ENCODE assay signal across 8 cellular contexts in genomic region chr17:45316271-45317112, GRCh38. TPM values are rescaled to one million over a fixed set of nuclear protein-coding genes. Genes with fewer than 3 reads are reported as not detected.
DNase-seq lines count a peak whose midpoint lies in the region; ATAC-seq, FAIRE-seq and TF ChIP-seq lines count a peak whose summit lies in the region.

Gene MAP3K14 (minus strand): TSS chr17:45317020. CDS start chr17:45290745, 26,275 bp downstream.

- peaks cover 20% of the 10 kb centered on the region for H4K20me1 ChIP-seq in keratinocyte (ENCODE audit: control insufficient read depth, extremely low read depth, insufficient read depth, low read length)

- H2AFZ ChIP-seq in keratinocyte (ENCODE audit: control insufficient read depth, low read length) = peak within 1 kb of the TSS; percentile 32

- no peaks in the 10 kb centered on the region for H3K27me3 ChIP-seq in keratinocyte (ENCODE audit: control insufficient read depth, extremely low read depth, insufficient read depth, low read length)

- H3K27ac Mint-ChIP-seq in activated B cell treated with CpG ODN at 0.5 μM for 24 hours = peak within 1 kb of the TSS; percentile 99

- no peaks in the 10 kb centered on the region for H3K27me3 Mint-ChIP-seq in activated B cell treated with CpG ODN at 0.5 μM for 24 hours

- POLR2A ChIA-PET in activated B cell treated with CpG ODN at 0.5 μM for 24 hours (lab: Charles Lee) = interaction anchor here (0.5 to 9.5 kb wide), 35 partner anchors 10 to 2000 kb away, joined by 3 to 436 read pairs (median 6); partner anchors contain the start of genes FMNL1, HEXIM1 and HEXIM2

- H3K4me1 ChIP-seq in keratinocyte (ENCODE audit: control insufficient read depth, extremely low read depth, insufficient read depth, low read length) = peaks cover 84% of the 10 kb centered on the region

- H3K4me3 Mint-ChIP-seq in activated B cell treated with CpG ODN at 0.5 μM for 24 hours = peak within 1 kb of the TSS; percentile 94

- H3K9me3 ChIP-seq in keratinocyte (ENCODE audit: control insufficient read depth, low read depth, low read length) = no peaks in the 10 kb centered on the region

- peak within 1 kb of the TSS; percentile 85 to 92 (median 91) for H3K4me3 ChIP-seq in keratinocyte (ENCODE audit: control insufficient read depth in 2 of 3, extremely low read depth in 1 of 3, insufficient read depth in 2 of 3, low read depth in 1 of 3, low read length in 3 of 3)

- peak; percentile 24 for ATAC-seq in activated B cell treated with CpG ODN at 0.5 μM for 24 hours (ENCODE audit: low read depth)
- no peak for ATAC-seq in GM18909 (IDR thresholded peaks at IDR 0.05; ENCODE audit: poor library complexity, unreplicated experiment)

- peaks cover 58% of the 10 kb centered on the region for H3K4me1 Mint-ChIP-seq in activated B cell treated with CpG ODN at 0.5 μM for 24 hours

- H3K9ac ChIP-seq in keratinocyte (ENCODE audit: control insufficient read depth, extremely low read depth, insufficient read depth, low read length) = peak within 1 kb of the TSS; percentile 82

- CTCF ChIA-PET in activated B cell treated with CpG ODN at 0.5 μM for 24 hours (lab: Charles Lee) = interaction anchor here (0.7 to 5.8 kb wide), 21 partner anchors 9 to 168 kb away, joined by 3 to 66 read pairs (median 6); partner anchors contain the start of gene HEXIM1

- no peaks in the 10 kb centered on the region for H3K9me3 Mint-ChIP-seq in activated B cell treated with CpG ODN at 0.5 μM for 24 hours

- peak within 1 kb of the TSS; percentile 79 for H3K27ac ChIP-seq in keratinocyte (ENCODE audit: control insufficient read depth, insufficient read depth, low read length)

- no peak for TF ChIP-seq CTCF in activated B cell treated with CpG ODN at 0.5 μM for 24 hours (IDR thresholded peaks at IDR 0.05)
- TF ChIP-seq CTCF in keratinocyte (optimal IDR thresholded peaks at IDR 0.05 in 1 of 3, IDR thresholded peaks at IDR 0.05 in 1 of 3, conservative IDR thresholded peaks at IDR 0.05 in 1 of 3; ENCODE audit: extremely low read depth in 1 of 3, insufficient read depth in 2 of 3, low read length in 3 of 3) = peak in 1 of 3 experiments; percentile 9

- no peak for FAIRE-seq in keratinocyte (lab: Jason Lieb, UNC)

- H3K4me2 ChIP-seq in keratinocyte (ENCODE audit: control insufficient read depth, extremely low read depth, insufficient read depth, low read depth, low read length) = peak within 1 kb of the TSS; percentile 97

- peaks cover 51% of the 10 kb centered on the region for H3K79me2 ChIP-seq in keratinocyte (ENCODE audit: control insufficient read depth, insufficient read depth, low read length)

- dilution Hi-C loops in keratinocyte (cut with MboI; ENCODE audit: extremely low pct_ligation_motif_present, low sequenced_read_pairs) = no loop called here

- peaks cover 29% of the 10 kb centered on the region for H3K36me3 Mint-ChIP-seq in activated B cell treated with CpG ODN at 0.5 μM for 24 hours (ENCODE audit: low read depth)

- peak; percentile 47 for DNase-seq in GF-D8 (lab: John Stamatoyannopoulos, UW)
- DNase-seq in H4 (ENCODE audit: low spot score) = peak; percentile 44
- DNase-seq in NAMALWA (ENCODE audit: low spot score) = peak; percentile 70
- DNase-seq in activated B cell treated with CpG ODN at 0.5 μM for 24 hours = peak; percentile 72
- DNase-seq in central memory CD4-positive, alpha-beta T cell = peak; percentile 62
- DNase-seq in keratinocyte (ENCODE audit: low read depth, low spot score) = no peak
- DNase-seq in stimulated activated CD4-positive, alpha-beta T cell treated with anti-CD3 and anti-CD28 coated beads, Interleukin-1b, Interleukin-23, amount 100 ng/mL, for 48 hours = peak; percentile 60

- H3K36me3 ChIP-seq in keratinocyte (ENCODE audit: control insufficient read depth in 2 of 2, extremely low read depth in 1 of 2, insufficient read depth in 2 of 2, low read length in 2 of 2) = peaks cover 5% of the 10 kb centered on the region in 2 experiments

- peaks cover 2% of the 10 kb centered on the region for H3K9me1 ChIP-seq in keratinocyte (ENCODE audit: control insufficient read depth, extremely low read depth, insufficient read depth, low read length)

- intact Hi-C loops in activated B cell treated with CpG ODN at 0.5 μM for 24 hours (cut with micrococcal nuclease) = loop anchor here (1.0 to 10.0 kb wide), 13 partner anchors 9 to 972 kb away; partner anchors contain the start of genes GRN, HEXIM1, HEXIM2 and NMT1

RNA-seq across cellular contexts. Expression of gene MAP3K14, which starts in this region (rescaled TPM):
- total RNA-seq in H4 (2014; rRNA removed; shearing (Covaris generic)) = 4.3 and 4.6 TPM in 2 replicates
- 81.2 and 88.6 TPM in 2 replicates for total RNA-seq in activated B cell treated with CpG ODN at 0.5 μM for 24 hours
- 6.5 to 8.3 TPM (median 7.1 TPM) in 3 replicates for polyA plus RNA-seq in keratinocyte
- polyA plus RNA-seq in keratinocyte (2011; ENCODE audit: low read depth) = 2.8 TPM
- polyA plus RNA-seq in keratinocyte (2011; cell fraction: cytosol; rRNA removed) = 3.2 and 4.9 TPM in 2 replicates
- 16.6 and 20.8 TPM in 2 replicates for polyA plus RNA-seq in keratinocyte (2011; cell fraction: nucleus; rRNA removed)
- polyA plus RNA-seq in keratinocyte (2012; ENCODE audit: low replicate concordance) = 3.3 and 5.9 TPM in 2 replicates
- polyA minus RNA-seq in keratinocyte = 5.0 to 7.3 TPM (median 6.0 TPM) in 3 replicates
- polyA minus RNA-seq in keratinocyte (2011; cell fraction: cytosol; rRNA and poly(A)+ RNA removed) = 2.5 TPM
- 7.8 and 10.7 TPM in 2 replicates for polyA minus RNA-seq in keratinocyte (2011; cell fraction: nucleus; rRNA and poly(A)+ RNA removed)

Comparison
In these comparisons a context has a peak if more than half of its experiments do, and no peak if none do; other contexts are left out.
1. RNA of gene MAP3K14 (total RNA-seq): 81.2 to 88.6 TPM in activated B cell treated with CpG ODN at 0.5 μM for 24 hours; 4.3 to 4.6 TPM in H4; every median in the first group is over 10 times any median in the second.